ENCODE assay signal across 22 cellular contexts in genomic region chr14:77469041-77469440, GRCh38. TPM values are rescaled to one million over a fixed set of nuclear protein-coding genes. Genes with fewer than 3 reads are reported as not detected.
"Had no signal": no experiment of that assay in that cellular context is flagged by ENCODE, and none has a peak within 500 bp of the region (broad histone marks: within the 10 kb centered on the region; RNA-seq: fewer than 3 reads in every experiment).

No MANE protein-coding gene starts in this region.

- H3K4me1 Mint-ChIP-seq: activated CD8-positive, alpha-beta memory T cell treated with anti-CD3 and anti-CD28 coated beads, Interleukin-2, amount 10 ng/mL, durations not matched to agents 7 days and 5 days; T-cell had no signal

- DNase-seq: activated CD4-positive, alpha-beta T cell treated with anti-CD3 and anti-CD28 coated beads for 1 hour; activated CD4-positive, alpha-beta T cell treated with anti-CD3 and anti-CD28 coated beads, Interleukin-2, amount 50 U/mL, for 48 hours; activated CD8-positive, alpha-beta memory T cell treated with anti-CD3 and anti-CD28 coated beads, Interleukin-2, amount 10 ng/mL, durations not matched to agents 7 days and 5 days; activated T-cell treated with anti-CD3 and anti-CD28 coated beads, Interleukin-2, amount 50 U/mL, for 1 hour; aorta; hypothalamus; occipital lobe; stimulated activated CD4-positive, alpha-beta T cell treated with anti-CD3 and anti-CD28 coated beads, Interleukin-4, amount 100 ng/mL, for 4 hours; stimulated activated CD8-positive, alpha-beta memory T cell treated with anti-CD3 and anti-CD28 coated beads, Interleukin-4, amount 100 ng/mL, for 48 hours; stimulated activated naive CD4-positive, alpha-beta T cell treated with Interleukin-2 at 50 U/mL for 16 hours; T-cell; T-helper 9 cell had no signal

- H3K4me2 ChIP-seq: smooth muscle cell had no signal

- H3K4me1 ChIP-seq: esophagus muscularis mucosa, right atrium auricular region, tibial nerve had no signal

- H3K4me3 ChIP-seq: dorsolateral prefrontal cortex, esophagus muscularis mucosa, right atrium auricular region, smooth muscle cell, tibial nerve had no signal

- H3K27ac Mint-ChIP-seq: activated CD8-positive, alpha-beta memory T cell treated with anti-CD3 and anti-CD28 coated beads, Interleukin-2, amount 10 ng/mL, durations not matched to agents 7 days and 5 days; activated naive CD4-positive, alpha-beta T cell treated with anti-CD3 and anti-CD28 coated beads, Interleukin-2, amount 50 U/mL, for 72 hours; activated T-helper 2 cell treated with anti-CD3 and anti-CD28 coated beads, Interferon-gamma antibody, Interleukin-2, Interleukin-4, amounts not matched to agents 10 μg/mL and 5 μg/mL and 100 μg/mL, durations not matched to agents 14 hours and 24 hours and 36 hours; natural killer cell treated with Interleukin-12 subunit alpha and Interleukin-12 subunit beta and Interleukin-15 and Interleukin-18, amount 100 ng/mL, for 72 hours; T-cell had no signal

- H3K9me3 ChIP-seq: esophagus muscularis mucosa, right atrium auricular region, tibial nerve had no signal

- ATAC-seq: activated CD8-positive, alpha-beta memory T cell treated with anti-CD3 and anti-CD28 coated beads, Interleukin-2, amount 10 ng/mL, durations not matched to agents 7 days and 5 days; activated naive CD4-positive, alpha-beta T cell treated with anti-CD3 and anti-CD28 coated beads, Interleukin-2, amount 50 U/mL, for 72 hours; natural killer cell treated with Interleukin-12 subunit alpha and Interleukin-12 subunit beta and Interleukin-15 and Interleukin-18, amount 100 ng/mL, for 72 hours; T-cell had no signal

- H3K27ac ChIP-seq: dorsolateral prefrontal cortex, esophagus muscularis mucosa, right atrium auricular region, tibial nerve had no signal

- H3K9me3 Mint-ChIP-seq: activated naive CD4-positive, alpha-beta T cell treated with anti-CD3 and anti-CD28 coated beads, Interleukin-2, amount 50 U/mL, for 72 hours; activated T-helper 2 cell treated with anti-CD3 and anti-CD28 coated beads, Interferon-gamma antibody, Interleukin-2, Interleukin-4, amounts not matched to agents 10 μg/mL and 5 μg/mL and 100 μg/mL, durations not matched to agents 14 hours and 24 hours and 36 hours; natural killer cell treated with Interleukin-12 subunit alpha and Interleukin-12 subunit beta and Interleukin-15 and Interleukin-18, amount 100 ng/mL, for 72 hours; T-cell had no signal

- H3K4me3 Mint-ChIP-seq: activated CD8-positive, alpha-beta memory T cell treated with anti-CD3 and anti-CD28 coated beads, Interleukin-2, amount 10 ng/mL, durations not matched to agents 7 days and 5 days; natural killer cell treated with Interleukin-12 subunit alpha and Interleukin-12 subunit beta and Interleukin-15 and Interleukin-18, amount 100 ng/mL, for 72 hours; T-cell had no signal

- H3K27me3 Mint-ChIP-seq: activated CD8-positive, alpha-beta memory T cell treated with anti-CD3 and anti-CD28 coated beads, Interleukin-2, amount 10 ng/mL, durations not matched to agents 7 days and 5 days; natural killer cell treated with Interleukin-12 subunit alpha and Interleukin-12 subunit beta and Interleukin-15 and Interleukin-18, amount 100 ng/mL, for 72 hours; T-cell had no signal

- H3K27me3 ChIP-seq: dorsolateral prefrontal cortex, esophagus muscularis mucosa, right atrium auricular region had no signal

RNA-seq across cellular contexts. Expression of gene ISM2, which starts 29.6 kb away (rescaled TPM):
- total RNA-seq: activated CD8-positive, alpha-beta memory T cell treated with anti-CD3 and anti-CD28 coated beads, Interleukin-2, amount 10 ng/mL, durations not matched to agents 7 days and 5 days; activated T-helper 2 cell treated with anti-CD3 and anti-CD28 coated beads, Interferon-gamma antibody, Interleukin-2, Interleukin-4, amounts not matched to agents 10 μg/mL and 5 μg/mL and 100 μg/mL, durations not matched to agents 14 hours and 24 hours and 36 hours; bronchial epithelial cell; liver; T-cell had no signal
- polyA plus RNA-seq: aorta, liver had no signal

RNA-seq across cellular contexts. Expression of gene NOXRED1, which starts 45.7 kb away (rescaled TPM):
- total RNA-seq: right atrium auricular region had no signal
